1 cellular context compared by ENCODE assay signal in the genomic region with DNA sequence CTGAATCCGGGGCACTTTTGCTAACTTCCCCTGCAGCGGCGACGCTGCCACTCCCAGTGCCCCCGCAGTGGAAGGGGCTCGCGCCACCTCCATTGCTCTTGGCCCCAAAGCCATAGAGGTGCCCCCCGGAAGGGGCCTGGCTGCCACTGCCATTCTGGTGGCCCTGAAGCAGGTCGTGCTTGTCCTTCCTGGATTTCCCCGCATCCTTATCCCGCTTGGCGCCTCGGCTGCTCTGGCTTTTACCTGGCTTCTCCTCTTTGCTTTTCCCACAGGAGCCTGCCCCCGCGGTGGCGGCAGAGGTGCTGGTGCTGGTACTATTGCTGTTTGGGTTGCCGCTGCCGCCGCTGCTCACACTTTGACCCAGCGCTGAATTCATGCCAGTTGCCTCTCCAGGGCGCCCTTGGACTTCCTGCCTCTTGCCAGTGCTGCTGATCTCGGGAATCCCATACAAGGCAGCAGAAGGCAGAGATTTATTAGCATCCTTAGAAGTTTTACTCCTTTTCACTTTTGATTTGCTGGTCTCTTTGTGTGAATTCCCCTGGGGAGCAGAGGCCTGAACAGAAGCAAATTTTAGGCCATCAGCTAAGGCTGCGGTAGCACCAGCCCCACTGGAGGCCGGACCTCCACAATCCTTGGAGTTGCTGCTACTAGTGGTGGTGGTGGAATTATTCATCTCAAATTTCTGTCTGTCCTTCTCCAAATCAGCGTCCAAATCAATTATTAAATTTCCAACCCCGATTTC.
TF ChIP-seq lines count a peak whose summit lies in the region.

No MANE protein-coding gene starts in this region.

TF ChIP-seq in HEK293, 187 proteins besides CTCF, POLR2A, EP300 and RAD21 (continued from another document):
- TF ChIP-seq, protein P1, sequence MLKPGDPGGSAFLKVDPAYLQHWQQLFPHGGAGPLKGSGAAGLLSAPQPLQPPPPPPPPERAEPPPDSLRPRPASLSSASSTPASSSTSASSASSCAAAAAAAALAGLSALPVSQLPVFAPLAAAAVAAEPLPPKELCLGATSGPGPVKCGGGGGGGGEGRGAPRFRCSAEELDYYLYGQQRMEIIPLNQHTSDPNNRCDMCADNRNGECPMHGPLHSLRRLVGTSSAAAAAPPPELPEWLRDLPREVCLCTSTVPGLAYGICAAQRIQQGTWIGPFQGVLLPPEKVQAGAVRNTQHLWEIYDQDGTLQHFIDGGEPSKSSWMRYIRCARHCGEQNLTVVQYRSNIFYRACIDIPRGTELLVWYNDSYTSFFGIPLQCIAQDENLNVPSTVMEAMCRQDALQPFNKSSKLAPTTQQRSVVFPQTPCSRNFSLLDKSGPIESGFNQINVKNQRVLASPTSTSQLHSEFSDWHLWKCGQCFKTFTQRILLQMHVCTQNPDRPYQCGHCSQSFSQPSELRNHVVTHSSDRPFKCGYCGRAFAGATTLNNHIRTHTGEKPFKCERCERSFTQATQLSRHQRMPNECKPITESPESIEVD (tag by site-specific recombination; IDR thresholded peaks at IDR 0.05): peak; percentile 74
- TF ChIP-seq ZNF660 (tag by site-specific recombination; IDR thresholded peaks at IDR 0.05) (peak; percentile 27; the same call in 1 of the 2 replicates), ZNF2 (tag by site-specific recombination; IDR thresholded peaks at IDR 0.05) (peak; percentile 65), ZNF416 (tag by site-specific recombination; IDR thresholded peaks at IDR 0.05) (no peak), GLIS1 (tag by site-specific recombination; IDR thresholded peaks at IDR 0.05) (peak; percentile 42; the same call in 1 of the 2 replicates), GLIS2 (tag by site-specific recombination; IDR thresholded peaks at IDR 0.05) (peak; percentile 85), ZNF24 (tag by site-specific recombination; IDR thresholded peaks at IDR 0.05) (no peak), ZNF596 (tag by site-specific recombination; IDR thresholded peaks at IDR 0.05) (no peak), KLF7 (tag by site-specific recombination; IDR thresholded peaks at IDR 0.05; ENCODE audit: borderline replicate concordance) (no peak)
- TF ChIP-seq, protein P2, sequence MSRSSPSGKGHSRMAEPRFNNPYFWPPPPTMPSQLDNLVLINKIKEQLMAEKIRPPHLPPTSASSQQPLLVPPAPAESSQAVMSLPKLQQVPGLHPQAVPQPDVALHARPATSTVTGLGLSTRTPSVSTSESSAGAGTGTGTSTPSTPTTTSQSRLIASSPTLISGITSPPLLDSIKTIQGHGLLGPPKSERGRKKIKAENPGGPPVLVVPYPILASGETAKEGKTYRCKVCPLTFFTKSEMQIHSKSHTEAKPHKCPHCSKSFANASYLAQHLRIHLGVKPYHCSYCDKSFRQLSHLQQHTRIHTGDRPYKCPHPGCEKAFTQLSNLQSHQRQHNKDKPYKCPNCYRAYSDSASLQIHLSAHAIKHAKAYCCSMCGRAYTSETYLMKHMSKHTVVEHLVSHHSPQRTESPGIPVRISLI (tag by site-specific recombination; IDR thresholded peaks at IDR 0.05): no peak
- TF ChIP-seq, protein P3, sequence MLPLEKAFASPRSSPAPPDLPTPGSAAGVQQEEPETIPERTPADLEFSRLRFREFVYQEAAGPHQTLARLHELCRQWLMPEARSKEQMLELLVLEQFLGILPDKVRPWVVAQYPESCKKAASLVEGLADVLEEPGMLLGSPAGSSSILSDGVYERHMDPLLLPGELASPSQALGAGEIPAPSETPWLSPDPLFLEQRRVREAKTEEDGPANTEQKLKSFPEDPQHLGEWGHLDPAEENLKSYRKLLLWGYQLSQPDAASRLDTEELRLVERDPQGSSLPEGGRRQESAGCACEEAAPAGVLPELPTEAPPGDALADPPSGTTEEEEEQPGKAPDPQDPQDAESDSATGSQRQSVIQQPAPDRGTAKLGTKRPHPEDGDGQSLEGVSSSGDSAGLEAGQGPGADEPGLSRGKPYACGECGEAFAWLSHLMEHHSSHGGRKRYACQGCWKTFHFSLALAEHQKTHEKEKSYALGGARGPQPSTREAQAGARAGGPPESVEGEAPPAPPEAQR (tag by site-specific recombination; IDR thresholded peaks at IDR 0.05): no peak
- TF ChIP-seq, protein P4, sequence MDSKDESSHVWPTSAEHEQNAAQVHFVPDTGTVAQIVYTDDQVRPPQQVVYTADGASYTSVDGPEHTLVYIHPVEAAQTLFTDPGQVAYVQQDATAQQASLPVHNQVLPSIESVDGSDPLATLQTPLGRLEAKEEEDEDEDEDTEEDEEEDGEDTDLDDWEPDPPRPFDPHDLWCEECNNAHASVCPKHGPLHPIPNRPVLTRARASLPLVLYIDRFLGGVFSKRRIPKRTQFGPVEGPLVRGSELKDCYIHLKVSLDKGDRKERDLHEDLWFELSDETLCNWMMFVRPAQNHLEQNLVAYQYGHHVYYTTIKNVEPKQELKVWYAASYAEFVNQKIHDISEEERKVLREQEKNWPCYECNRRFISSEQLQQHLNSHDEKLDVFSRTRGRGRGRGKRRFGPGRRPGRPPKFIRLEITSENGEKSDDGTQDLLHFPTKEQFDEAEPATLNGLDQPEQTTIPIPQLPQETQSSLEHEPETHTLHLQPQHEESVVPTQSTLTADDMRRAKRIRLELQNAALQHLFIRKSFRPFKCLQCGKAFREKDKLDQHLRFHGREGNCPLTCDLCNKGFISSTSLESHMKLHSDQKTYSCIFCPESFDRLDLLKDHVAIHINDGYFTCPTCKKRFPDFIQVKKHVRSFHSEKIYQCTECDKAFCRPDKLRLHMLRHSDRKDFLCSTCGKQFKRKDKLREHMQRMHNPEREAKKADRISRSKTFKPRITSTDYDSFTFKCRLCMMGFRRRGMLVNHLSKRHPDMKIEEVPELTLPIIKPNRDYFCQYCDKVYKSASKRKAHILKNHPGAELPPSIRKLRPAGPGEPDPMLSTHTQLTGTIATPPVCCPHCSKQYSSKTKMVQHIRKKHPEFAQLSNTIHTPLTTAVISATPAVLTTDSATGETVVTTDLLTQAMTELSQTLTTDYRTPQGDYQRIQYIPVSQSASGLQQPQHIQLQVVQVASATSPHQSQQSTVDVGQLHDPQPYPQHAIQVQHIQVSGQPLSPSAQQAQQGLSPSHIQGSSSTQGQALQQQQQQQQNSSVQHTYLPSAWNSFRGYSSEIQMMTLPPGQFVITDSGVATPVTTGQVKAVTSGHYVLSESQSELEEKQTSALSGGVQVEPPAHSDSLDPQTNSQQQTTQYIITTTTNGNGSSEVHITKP (tag by site-specific recombination; IDR thresholded peaks at IDR 0.05): no peak
